Comparison of ENCODE assay signal across 2 cellular contexts in genomic region chr16:68264128-68265077, GRCh38.
TF ChIP-seq lines count a peak whose summit lies in the region.

TSS of gene SLC7A6 (plus strand) at chr16:68264526. CDS start at chr16:68274727, 10,201 bp downstream.

TF ChIP-seq in HEK293, 187 proteins besides CTCF, POLR2A, EP300 and RAD21 (continued from another document and continues in another):
- TF ChIP-seq, protein P1, sequence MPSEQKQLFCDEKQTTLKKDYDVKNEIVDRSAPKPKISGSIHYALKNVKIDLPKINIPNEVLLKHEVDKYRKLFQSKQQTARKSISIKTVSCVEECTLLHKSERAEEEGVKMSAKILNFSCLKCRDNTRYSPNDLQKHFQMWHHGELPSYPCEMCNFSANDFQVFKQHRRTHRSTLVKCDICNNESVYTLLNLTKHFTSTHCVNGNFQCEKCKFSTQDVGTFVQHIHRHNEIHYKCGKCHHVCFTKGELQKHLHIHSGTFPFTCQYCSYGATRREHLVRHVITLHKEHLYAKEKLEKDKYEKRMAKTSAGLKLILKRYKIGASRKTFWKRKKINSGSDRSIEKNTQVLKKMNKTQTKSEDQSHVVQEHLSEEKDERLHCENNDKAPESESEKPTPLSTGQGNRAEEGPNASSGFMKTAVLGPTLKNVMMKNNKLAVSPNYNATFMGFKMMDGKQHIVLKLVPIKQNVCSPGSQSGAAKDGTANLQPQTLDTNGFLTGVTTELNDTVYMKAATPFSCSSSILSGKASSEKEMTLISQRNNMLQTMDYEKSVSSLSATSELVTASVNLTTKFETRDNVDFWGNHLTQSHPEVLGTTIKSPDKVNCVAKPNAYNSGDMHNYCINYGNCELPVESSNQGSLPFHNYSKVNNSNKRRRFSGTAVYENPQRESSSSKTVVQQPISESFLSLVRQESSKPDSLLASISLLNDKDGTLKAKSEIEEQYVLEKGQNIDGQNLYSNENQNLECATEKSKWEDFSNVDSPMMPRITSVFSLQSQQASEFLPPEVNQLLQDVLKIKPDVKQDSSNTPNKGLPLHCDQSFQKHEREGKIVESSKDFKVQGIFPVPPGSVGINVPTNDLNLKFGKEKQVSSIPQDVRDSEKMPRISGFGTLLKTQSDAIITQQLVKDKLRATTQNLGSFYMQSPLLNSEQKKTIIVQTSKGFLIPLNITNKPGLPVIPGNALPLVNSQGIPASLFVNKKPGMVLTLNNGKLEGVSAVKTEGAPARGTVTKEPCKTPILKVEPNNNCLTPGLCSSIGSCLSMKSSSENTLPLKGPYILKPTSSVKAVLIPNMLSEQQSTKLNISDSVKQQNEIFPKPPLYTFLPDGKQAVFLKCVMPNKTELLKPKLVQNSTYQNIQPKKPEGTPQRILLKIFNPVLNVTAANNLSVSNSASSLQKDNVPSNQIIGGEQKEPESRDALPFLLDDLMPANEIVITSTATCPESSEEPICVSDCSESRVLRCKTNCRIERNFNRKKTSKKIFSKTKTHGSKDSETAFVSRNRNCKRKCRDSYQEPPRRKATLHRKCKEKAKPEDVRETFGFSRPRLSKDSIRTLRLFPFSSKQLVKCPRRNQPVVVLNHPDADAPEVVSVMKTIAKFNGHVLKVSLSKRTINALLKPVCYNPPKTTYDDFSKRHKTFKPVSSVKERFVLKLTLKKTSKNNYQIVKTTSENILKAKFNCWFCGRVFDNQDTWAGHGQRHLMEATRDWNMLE (tag by site-specific recombination; conservative IDR thresholded peaks at IDR 0.05; ENCODE audit: low read depth), result no peak
- TF ChIP-seq, protein P2, sequence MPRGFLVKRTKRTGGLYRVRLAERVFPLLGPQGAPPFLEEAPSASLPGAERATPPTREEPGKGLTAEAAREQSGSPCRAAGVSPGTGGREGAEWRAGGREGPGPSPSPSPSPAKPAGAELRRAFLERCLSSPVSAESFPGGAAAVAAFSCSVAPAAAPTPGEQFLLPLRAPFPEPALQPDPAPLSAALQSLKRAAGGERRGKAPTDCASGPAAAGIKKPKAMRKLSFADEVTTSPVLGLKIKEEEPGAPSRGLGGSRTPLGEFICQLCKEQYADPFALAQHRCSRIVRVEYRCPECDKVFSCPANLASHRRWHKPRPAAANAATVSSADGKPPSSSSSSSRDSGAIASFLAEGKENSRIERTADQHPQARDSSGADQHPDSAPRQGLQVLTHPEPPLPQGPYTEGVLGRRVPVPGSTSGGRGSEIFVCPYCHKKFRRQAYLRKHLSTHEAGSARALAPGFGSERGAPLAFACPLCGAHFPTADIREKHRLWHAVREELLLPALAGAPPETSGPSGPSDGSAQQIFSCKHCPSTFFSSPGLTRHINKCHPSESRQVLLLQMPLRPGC (tag by site-specific recombination; IDR thresholded peaks at IDR 0.05), result no peak; the same call in 1 of the 2 replicates
- peak; percentile 34; the same call in 1 of the 2 replicates for TF ChIP-seq REST (tag by site-specific recombination; IDR thresholded peaks at IDR 0.05)
- TF ChIP-seq ZNF837 (tag by site-specific recombination; IDR thresholded peaks at IDR 0.05), result no peak
- no peak for TF ChIP-seq ZNF423 (tag by site-specific recombination; IDR thresholded peaks at IDR 0.05)
- peak; percentile 77; the same call in 1 of the 2 replicates for TF ChIP-seq ZNF169 (tag by site-specific recombination; IDR thresholded peaks at IDR 0.05)
- TF ChIP-seq ZNF184 (tag by site-specific recombination; IDR thresholded peaks at IDR 0.05), result no peak
- peak; percentile 62; the same call in 1 of the 2 replicates for TF ChIP-seq ZNF785 (tag by site-specific recombination; IDR thresholded peaks at IDR 0.05)
- TF ChIP-seq ZNF501 (tag by site-specific recombination; IDR thresholded peaks at IDR 0.05), result peak; percentile 44; the same call in 1 of the 2 replicates
- 0 out of 2 replicates have a peak, but pooled peaks have one; percentile 36 for TF ChIP-seq IKZF3 (tag by site-specific recombination; IDR thresholded peaks at IDR 0.05)
- 0 out of 2 replicates have a peak, but pooled peaks have one; percentile 37 for TF ChIP-seq ZNF391 (tag by site-specific recombination; IDR thresholded peaks at IDR 0.05; ENCODE audit: borderline replicate concordance, low read depth)
- peak; percentile 71 for TF ChIP-seq ZFHX2 (tag by site-specific recombination; conservative IDR thresholded peaks at IDR 0.05)
- no peak; the same call in 1 of the 2 replicates for TF ChIP-seq KLF7 (tag by site-specific recombination; IDR thresholded peaks at IDR 0.05; ENCODE audit: borderline replicate concordance)
- no peak for TF ChIP-seq ZNF610 (tag by site-specific recombination; IDR thresholded peaks at IDR 0.05; ENCODE audit: borderline replicate concordance)
- TF ChIP-seq SETDB1 (IDR thresholded peaks at IDR 0.05; ENCODE audit: insufficient read length, low read length), result no peak

TF ChIP-seq in WTC11, 78 proteins besides CTCF, POLR2A, EP300 and RAD21 (continued from another document):
- TF ChIP-seq, protein P3, sequence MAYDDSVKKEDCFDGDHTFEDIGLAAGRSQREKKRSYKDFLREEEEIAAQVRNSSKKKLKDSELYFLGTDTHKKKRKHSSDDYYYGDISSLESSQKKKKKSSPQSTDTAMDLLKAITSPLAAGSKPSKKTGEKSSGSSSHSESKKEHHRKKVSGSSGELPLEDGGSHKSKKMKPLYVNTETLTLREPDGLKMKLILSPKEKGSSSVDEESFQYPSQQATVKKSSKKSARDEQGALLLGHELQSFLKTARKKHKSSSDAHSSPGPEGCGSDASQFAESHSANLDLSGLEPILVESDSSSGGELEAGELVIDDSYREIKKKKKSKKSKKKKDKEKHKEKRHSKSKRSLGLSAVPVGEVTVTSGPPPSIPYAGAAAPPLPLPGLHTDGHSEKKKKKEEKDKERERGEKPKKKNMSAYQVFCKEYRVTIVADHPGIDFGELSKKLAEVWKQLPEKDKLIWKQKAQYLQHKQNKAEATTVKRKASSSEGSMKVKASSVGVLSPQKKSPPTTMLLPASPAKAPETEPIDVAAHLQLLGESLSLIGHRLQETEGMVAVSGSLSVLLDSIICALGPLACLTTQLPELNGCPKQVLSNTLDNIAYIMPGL (CRISPR knock-in tag; IDR thresholded peaks at IDR 0.05), result peak; percentile 71
- no peak; the same call in 1 of the 2 replicates for TF ChIP-seq E2F5 (CRISPR knock-in tag; IDR thresholded peaks at IDR 0.05)
- TF ChIP-seq IRF1 (CRISPR knock-in tag; IDR thresholded peaks at IDR 0.05), result 0 out of 2 replicates have a peak, but pooled peaks have one; percentile 61
- no peak; the same call in 1 of the 2 replicates for TF ChIP-seq FOXK1 (CRISPR knock-in tag; IDR thresholded peaks at IDR 0.05)
- no peak for TF ChIP-seq TCF7 (CRISPR knock-in tag; IDR thresholded peaks at IDR 0.05; ENCODE audit: low read depth)
- TF ChIP-seq, protein P4, sequence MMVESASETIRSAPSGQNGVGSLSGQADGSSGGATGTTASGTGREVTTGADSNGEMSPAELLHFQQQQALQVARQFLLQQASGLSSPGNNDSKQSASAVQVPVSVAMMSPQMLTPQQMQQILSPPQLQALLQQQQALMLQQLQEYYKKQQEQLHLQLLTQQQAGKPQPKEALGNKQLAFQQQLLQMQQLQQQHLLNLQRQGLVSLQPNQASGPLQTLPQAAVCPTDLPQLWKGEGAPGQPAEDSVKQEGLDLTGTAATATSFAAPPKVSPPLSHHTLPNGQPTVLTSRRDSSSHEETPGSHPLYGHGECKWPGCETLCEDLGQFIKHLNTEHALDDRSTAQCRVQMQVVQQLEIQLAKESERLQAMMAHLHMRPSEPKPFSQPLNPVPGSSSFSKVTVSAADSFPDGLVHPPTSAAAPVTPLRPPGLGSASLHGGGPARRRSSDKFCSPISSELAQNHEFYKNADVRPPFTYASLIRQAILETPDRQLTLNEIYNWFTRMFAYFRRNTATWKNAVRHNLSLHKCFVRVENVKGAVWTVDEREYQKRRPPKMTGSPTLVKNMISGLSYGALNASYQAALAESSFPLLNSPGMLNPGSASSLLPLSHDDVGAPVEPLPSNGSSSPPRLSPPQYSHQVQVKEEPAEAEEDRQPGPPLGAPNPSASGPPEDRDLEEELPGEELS (CRISPR knock-in tag; IDR thresholded peaks at IDR 0.05), result peak; percentile 10
- TF ChIP-seq NR1H2 (CRISPR knock-in tag; IDR thresholded peaks at IDR 0.05), result no peak
- TF ChIP-seq, protein P5, sequence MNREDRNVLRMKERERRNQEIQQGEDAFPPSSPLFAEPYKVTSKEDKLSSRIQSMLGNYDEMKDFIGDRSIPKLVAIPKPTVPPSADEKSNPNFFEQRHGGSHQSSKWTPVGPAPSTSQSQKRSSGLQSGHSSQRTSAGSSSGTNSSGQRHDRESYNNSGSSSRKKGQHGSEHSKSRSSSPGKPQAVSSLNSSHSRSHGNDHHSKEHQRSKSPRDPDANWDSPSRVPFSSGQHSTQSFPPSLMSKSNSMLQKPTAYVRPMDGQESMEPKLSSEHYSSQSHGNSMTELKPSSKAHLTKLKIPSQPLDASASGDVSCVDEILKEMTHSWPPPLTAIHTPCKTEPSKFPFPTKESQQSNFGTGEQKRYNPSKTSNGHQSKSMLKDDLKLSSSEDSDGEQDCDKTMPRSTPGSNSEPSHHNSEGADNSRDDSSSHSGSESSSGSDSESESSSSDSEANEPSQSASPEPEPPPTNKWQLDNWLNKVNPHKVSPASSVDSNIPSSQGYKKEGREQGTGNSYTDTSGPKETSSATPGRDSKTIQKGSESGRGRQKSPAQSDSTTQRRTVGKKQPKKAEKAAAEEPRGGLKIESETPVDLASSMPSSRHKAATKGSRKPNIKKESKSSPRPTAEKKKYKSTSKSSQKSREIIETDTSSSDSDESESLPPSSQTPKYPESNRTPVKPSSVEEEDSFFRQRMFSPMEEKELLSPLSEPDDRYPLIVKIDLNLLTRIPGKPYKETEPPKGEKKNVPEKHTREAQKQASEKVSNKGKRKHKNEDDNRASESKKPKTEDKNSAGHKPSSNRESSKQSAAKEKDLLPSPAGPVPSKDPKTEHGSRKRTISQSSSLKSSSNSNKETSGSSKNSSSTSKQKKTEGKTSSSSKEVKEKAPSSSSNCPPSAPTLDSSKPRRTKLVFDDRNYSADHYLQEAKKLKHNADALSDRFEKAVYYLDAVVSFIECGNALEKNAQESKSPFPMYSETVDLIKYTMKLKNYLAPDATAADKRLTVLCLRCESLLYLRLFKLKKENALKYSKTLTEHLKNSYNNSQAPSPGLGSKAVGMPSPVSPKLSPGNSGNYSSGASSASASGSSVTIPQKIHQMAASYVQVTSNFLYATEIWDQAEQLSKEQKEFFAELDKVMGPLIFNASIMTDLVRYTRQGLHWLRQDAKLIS (CRISPR knock-in tag; IDR thresholded peaks at IDR 0.05; ENCODE audit: borderline replicate concordance), result no peak
- peak; percentile 5; the same call in 1 of the 2 replicates for TF ChIP-seq FOXP1 (CRISPR knock-in tag; IDR thresholded peaks at IDR 0.05; ENCODE audit: borderline replicate concordance)
- no peak for TF ChIP-seq ZNF232 (CRISPR knock-in tag; IDR thresholded peaks at IDR 0.05)
- peak; percentile 55; the same call in 1 of the 2 replicates for TF ChIP-seq RELA (CRISPR knock-in tag; IDR thresholded peaks at IDR 0.05; ENCODE audit: borderline replicate concordance)
- TF ChIP-seq, protein P6, sequence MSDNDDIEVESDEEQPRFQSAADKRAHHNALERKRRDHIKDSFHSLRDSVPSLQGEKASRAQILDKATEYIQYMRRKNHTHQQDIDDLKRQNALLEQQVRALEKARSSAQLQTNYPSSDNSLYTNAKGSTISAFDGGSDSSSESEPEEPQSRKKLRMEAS (CRISPR knock-in tag; IDR thresholded peaks at IDR 0.05), result 0 out of 2 replicates have a peak, but pooled peaks have one; percentile 42
- no peak for TF ChIP-seq TEAD1 (CRISPR knock-in tag; IDR thresholded peaks at IDR 0.05)
- TF ChIP-seq GABPB1 (CRISPR knock-in tag; IDR thresholded peaks at IDR 0.05), result 0 out of 2 replicates have a peak, but pooled peaks have one; percentile 42
- TF ChIP-seq NFE2L1 (CRISPR knock-in tag; IDR thresholded peaks at IDR 0.05), result 0 out of 2 replicates have a peak, but pooled peaks have one; percentile 32
- 0 out of 2 replicates have a peak, but pooled peaks have one; percentile 4 for TF ChIP-seq ATF1 (CRISPR knock-in tag; IDR thresholded peaks at IDR 0.05)
- TF ChIP-seq, protein P7, sequence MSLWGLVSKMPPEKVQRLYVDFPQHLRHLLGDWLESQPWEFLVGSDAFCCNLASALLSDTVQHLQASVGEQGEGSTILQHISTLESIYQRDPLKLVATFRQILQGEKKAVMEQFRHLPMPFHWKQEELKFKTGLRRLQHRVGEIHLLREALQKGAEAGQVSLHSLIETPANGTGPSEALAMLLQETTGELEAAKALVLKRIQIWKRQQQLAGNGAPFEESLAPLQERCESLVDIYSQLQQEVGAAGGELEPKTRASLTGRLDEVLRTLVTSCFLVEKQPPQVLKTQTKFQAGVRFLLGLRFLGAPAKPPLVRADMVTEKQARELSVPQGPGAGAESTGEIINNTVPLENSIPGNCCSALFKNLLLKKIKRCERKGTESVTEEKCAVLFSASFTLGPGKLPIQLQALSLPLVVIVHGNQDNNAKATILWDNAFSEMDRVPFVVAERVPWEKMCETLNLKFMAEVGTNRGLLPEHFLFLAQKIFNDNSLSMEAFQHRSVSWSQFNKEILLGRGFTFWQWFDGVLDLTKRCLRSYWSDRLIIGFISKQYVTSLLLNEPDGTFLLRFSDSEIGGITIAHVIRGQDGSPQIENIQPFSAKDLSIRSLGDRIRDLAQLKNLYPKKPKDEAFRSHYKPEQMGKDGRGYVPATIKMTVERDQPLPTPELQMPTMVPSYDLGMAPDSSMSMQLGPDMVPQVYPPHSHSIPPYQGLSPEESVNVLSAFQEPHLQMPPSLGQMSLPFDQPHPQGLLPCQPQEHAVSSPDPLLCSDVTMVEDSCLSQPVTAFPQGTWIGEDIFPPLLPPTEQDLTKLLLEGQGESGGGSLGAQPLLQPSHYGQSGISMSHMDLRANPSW (CRISPR knock-in tag; conservative IDR thresholded peaks at IDR 0.05; ENCODE audit: low read depth), result no peak
- TF ChIP-seq USF1 (CRISPR knock-in tag; IDR thresholded peaks at IDR 0.05), result no peak
- TF ChIP-seq ZBTB21 (CRISPR knock-in tag; IDR thresholded peaks at IDR 0.05; ENCODE audit: borderline replicate concordance), result no peak
